8 cellular contexts compared by ENCODE assay signal in genomic region chr15:74725241-74725774, GRCh38. TPM values are rescaled to one million over a fixed set of nuclear protein-coding genes. Genes with fewer than 3 reads are reported as not detected.
DNase-seq lines count a peak whose midpoint lies in the region; ATAC-seq, FAIRE-seq and TF ChIP-seq lines count a peak whose summit lies in the region.

A gene with protein sequence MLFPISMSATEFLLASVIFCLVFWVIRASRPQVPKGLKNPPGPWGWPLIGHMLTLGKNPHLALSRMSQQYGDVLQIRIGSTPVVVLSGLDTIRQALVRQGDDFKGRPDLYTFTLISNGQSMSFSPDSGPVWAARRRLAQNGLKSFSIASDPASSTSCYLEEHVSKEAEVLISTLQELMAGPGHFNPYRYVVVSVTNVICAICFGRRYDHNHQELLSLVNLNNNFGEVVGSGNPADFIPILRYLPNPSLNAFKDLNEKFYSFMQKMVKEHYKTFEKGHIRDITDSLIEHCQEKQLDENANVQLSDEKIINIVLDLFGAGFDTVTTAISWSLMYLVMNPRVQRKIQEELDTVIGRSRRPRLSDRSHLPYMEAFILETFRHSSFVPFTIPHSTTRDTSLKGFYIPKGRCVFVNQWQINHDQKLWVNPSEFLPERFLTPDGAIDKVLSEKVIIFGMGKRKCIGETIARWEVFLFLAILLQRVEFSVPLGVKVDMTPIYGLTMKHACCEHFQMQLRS (minus strand): TSS chr15:74725528. CDS start chr15:74723097, 2,431 bp downstream.

- H3K9me3 ChIP-seq in OCI-LY3 (ENCODE audit: insufficient read depth, low read length): no peaks in the 10 kb centered on the region
- no peaks in the 10 kb centered on the region for H3K9me3 ChIP-seq in skeletal muscle tissue (ENCODE audit: control insufficient read depth in 3 of 3, low read length in 3 of 3)

- peak within 1 kb of the TSS; percentile 41 for H3K4me2 ChIP-seq in OCI-LY3 (ENCODE audit: low read length)

- H4K20me1 ChIP-seq in OCI-LY3 (ENCODE audit: insufficient read depth, low read length): no peaks in the 10 kb centered on the region

- TF ChIP-seq CTCF in OCI-LY3 (IDR thresholded peaks at IDR 0.05; ENCODE audit: low read depth, low read length): no peak

- peaks cover 9% of the 10 kb centered on the region for H3K4me1 Mint-ChIP-seq in activated naive CD8-positive, alpha-beta T cell treated with anti-CD3 and anti-CD28 coated beads for 36 hours

- peak within 1 kb of the TSS; percentile 43 for H3K27ac Mint-ChIP-seq in activated naive CD8-positive, alpha-beta T cell treated with anti-CD3 and anti-CD28 coated beads for 36 hours

- H3K36me3 ChIP-seq in OCI-LY3 (replicated peaks; ENCODE audit: low read depth, low read length) (no peaks in the 10 kb centered on the region), skeletal muscle tissue (ENCODE audit: control insufficient read depth in 3 of 3, insufficient read depth in 3 of 3, low read length in 3 of 3) (no peaks in the 10 kb centered on the region)

- ATAC-seq in HG02759 (IDR thresholded peaks at IDR 0.05; ENCODE audit: unreplicated experiment): no peak

- H3K27me3 Mint-ChIP-seq in activated naive CD8-positive, alpha-beta T cell treated with anti-CD3 and anti-CD28 coated beads for 36 hours: peaks cover 14% of the 10 kb centered on the region

- peak within 1 kb of the TSS; percentile 66 for H3K4me3 Mint-ChIP-seq in activated naive CD8-positive, alpha-beta T cell treated with anti-CD3 and anti-CD28 coated beads for 36 hours

- H3K79me2 ChIP-seq in OCI-LY3 (ENCODE audit: low read length): no peaks in the 10 kb centered on the region

- H3K27ac ChIP-seq in OCI-LY3 (ENCODE audit: low read length): no peak within 1 kb of the TSS
- H3K27ac ChIP-seq in skeletal muscle tissue (ENCODE audit: low read depth, low read length): no peak within 1 kb of the TSS

- H2AFZ ChIP-seq in OCI-LY3 (ENCODE audit: low read depth, low read length): no peak within 1 kb of the TSS

- peak within 1 kb of the TSS; percentile 35; the same call in 1 of the 2 replicates for H3K4me3 ChIP-seq in OCI-LY3 (ENCODE audit: low read length)
- peak within 1 kb of the TSS; percentile 50 for H3K4me3 ChIP-seq in iPS-11a (ENCODE audit: low read depth, low read length)
- H3K4me3 ChIP-seq in skeletal muscle tissue (ENCODE audit: low read length in 3 of 3): peak within 1 kb of the TSS; percentile 67 to 75 (median 72)

- H3K36me3 Mint-ChIP-seq in activated naive CD8-positive, alpha-beta T cell treated with anti-CD3 and anti-CD28 coated beads for 36 hours: peaks cover 5% of the 10 kb centered on the region

- no peaks in the 10 kb centered on the region for H3K9me3 Mint-ChIP-seq in activated naive CD8-positive, alpha-beta T cell treated with anti-CD3 and anti-CD28 coated beads for 36 hours

- FAIRE-seq in GM12891 (lab: Jason Lieb, UNC): peak; percentile 38

- DNase-seq in GM12891 (ENCODE audit: insufficient read length, low spot score): no peak
- peak; percentile 34 for DNase-seq in activated naive CD8-positive, alpha-beta T cell treated with anti-CD3 and anti-CD28 coated beads for 36 hours
- DNase-seq in NAMALWA (ENCODE audit: low spot score): no peak
- no peak for DNase-seq in NCI-H446 (lab: John Stamatoyannopoulos, UW)

- TF ChIP-seq POLR2A in GM12891 (IDR thresholded peaks at IDR 0.05; ENCODE audit: low read depth, low read length): no peak

- peaks cover 25% of the 10 kb centered on the region for H3K27me3 ChIP-seq in OCI-LY3 (ENCODE audit: low read depth, low read length)
- peaks cover 3 to 18% (median 9%) of the 10 kb centered on the region in 3 donors for H3K27me3 ChIP-seq in skeletal muscle tissue (ENCODE audit: control insufficient read depth in 3 of 3, insufficient read depth in 3 of 3, low read length in 3 of 3)

- H3K4me1 ChIP-seq in OCI-LY3 (ENCODE audit: low read length) (no peaks in the 10 kb centered on the region), skeletal muscle tissue (ENCODE audit: control insufficient read depth in 3 of 3, insufficient read depth in 3 of 3, low read length in 3 of 3) (peaks cover 18 to 20% (median 18%) of the 10 kb centered on the region in 3 donors)

- no peak within 1 kb of the TSS for H3K9ac ChIP-seq in OCI-LY3 (ENCODE audit: low read length)
- peak within 1 kb of the TSS; percentile 38 to 79 (median 43) for H3K9ac ChIP-seq in skeletal muscle tissue (ENCODE audit: low read depth in 1 of 3, low read length in 3 of 3)

TF ChIP-seq in GM12891, 5 proteins besides CTCF, POLR2A, EP300 and RAD21:
- no peak for TF ChIP-seq SPI1 (IDR thresholded peaks at IDR 0.05; ENCODE audit: low read depth, low read length)
- TF ChIP-seq POLR2AphosphoS5 (IDR thresholded peaks at IDR 0.05; ENCODE audit: low read depth, low read length): no peak
- TF ChIP-seq POU2F2 (IDR thresholded peaks at IDR 0.05; ENCODE audit: low read depth, low read length): no peak
- no peak for TF ChIP-seq PAX5 (IDR thresholded peaks at IDR 0.05; ENCODE audit: insufficient read depth, low read length, severe bottlenecking)
- TF ChIP-seq TAF1 (IDR thresholded peaks at IDR 0.05; ENCODE audit: low read depth, low read length): no peak
TF ChIP-seq in GM12891: peak in this region for 0.

RNA-seq across cellular contexts. Expression of the gene that starts here (rescaled TPM):
- 1.1 TPM for polyA plus RNA-seq in GM12891 (2012; ENCODE audit: low read depth, missing spikeins)
- 1 to 10 TPM; 4.7 to 4.9 TPM for total RNA-seq in activated naive CD8-positive, alpha-beta T cell treated with anti-CD3 and anti-CD28 coated beads for 36 hours
- total RNA-seq in skeletal muscle tissue: not detected
